11 cellular contexts compared by ENCODE assay signal in the genomic region with DNA sequence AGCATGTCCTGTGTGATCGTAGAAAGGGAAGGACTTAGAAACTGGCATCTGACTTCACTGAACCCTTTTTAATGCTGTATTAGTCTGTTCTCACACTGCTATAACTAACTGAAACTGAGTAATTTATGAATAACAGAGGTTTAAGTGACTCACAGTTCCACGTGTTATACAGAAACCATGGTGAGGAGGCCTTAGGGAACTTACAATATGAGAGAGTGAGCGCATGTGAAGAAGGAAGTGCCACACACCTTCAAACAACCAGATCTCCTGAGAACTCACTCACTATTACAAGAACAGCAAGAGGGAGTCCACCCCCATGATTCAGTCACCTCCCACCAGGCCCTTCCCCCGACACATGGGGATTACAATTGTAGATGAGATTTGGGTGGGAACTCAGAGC.
DNase-seq lines count a peak whose midpoint lies in the region; ATAC-seq, FAIRE-seq and TF ChIP-seq lines count a peak whose summit lies in the region.
"Had no signal": no experiment of that assay in that cellular context is flagged by ENCODE, and none has a peak within 500 bp of the region (broad histone marks: within the 10 kb centered on the region; RNA-seq: fewer than 3 reads in every experiment).

No MANE protein-coding gene starts in this region.

- H2BK12ac ChIP-seq in H1 (ENCODE audit: low read depth, low read length), result no peak overlapping the region

- no peaks in the 10 kb centered on the region for H3K36me3 Mint-ChIP-seq in endothelial cell (ENCODE audit: low read depth, unreplicated experiment)
- H3K36me3 Mint-ChIP-seq: brain, immature natural killer cell had no signal

- FAIRE-seq in H1 (lab: Jason Lieb, UNC), result no peak

- no peak overlapping the region for H2BK120ac ChIP-seq in H1 (replicated peaks; ENCODE audit: low read depth, low read length)

- TF ChIP-seq CTCF in H1 (IDR thresholded peaks at IDR 0.05; ENCODE audit: control extremely low read depth in 1 of 3, insufficient read depth in 1 of 3, low read depth in 1 of 3, low read length in 3 of 3), result no peak
- TF ChIP-seq CTCF in endothelial cell (IDR thresholded peaks at IDR 0.05; ENCODE audit: unreplicated experiment), result no peak

- ATAC-seq in GM18505 (IDR thresholded peaks at IDR 0.05; ENCODE audit: unreplicated experiment), result peak; percentile 92
- peak; percentile 93 for ATAC-seq in GM21526 (IDR thresholded peaks at IDR 0.05; ENCODE audit: low FRiP score, unreplicated experiment)
- ATAC-seq in HG03432 (IDR thresholded peaks at IDR 0.05; ENCODE audit: unreplicated experiment), result peak; percentile 98

- no peak for TF ChIP-seq EP300 in H1 (IDR thresholded peaks at IDR 0.05; ENCODE audit: borderline replicate concordance in 1 of 2, low read depth in 2 of 2, low read length in 2 of 2)

- no peak overlapping the region for H4K91ac ChIP-seq in H1 (replicated peaks; ENCODE audit: insufficient read length, low read length)

- H3K9me3 ChIP-seq in H1 (ENCODE audit: insufficient read depth in 2 of 2, low read depth in 1 of 2, low read length in 1 of 2), result peaks cover 0 to 3% of the 10 kb centered on the region in 2 experiments; a peak in 1 of 4 replicates
- no peaks in the 10 kb centered on the region for H3K9me3 ChIP-seq in MG63

- no peak overlapping the region for H3K27ac Mint-ChIP-seq in endothelial cell (ENCODE audit: unreplicated experiment)
- H3K27ac Mint-ChIP-seq: immature natural killer cell had no signal

- no peaks in the 10 kb centered on the region for H3K23me2 ChIP-seq in H1 (ENCODE audit: low read depth, low read length)

- peaks cover 0 to 5% (median 3%) of the 10 kb centered on the region in 4 experiments; a peak in 2 of 7 replicates for H3K4me1 ChIP-seq in H1 (replicated peaks in 1 of 4; ENCODE audit: control insufficient read depth in 3 of 4, insufficient read depth in 4 of 4, low read length in 3 of 4)

- H3K79me1 ChIP-seq in H1 (ENCODE audit: low read depth, low read length), result no peaks in the 10 kb centered on the region

- no peak overlapping the region for H3K56ac ChIP-seq in H1 (replicated peaks; ENCODE audit: insufficient read length, low read depth, low read length)

- DNase-seq in H1 (ENCODE audit: low read depth in 1 of 2, low spot score in 2 of 2) (no peak), MG63 (no peak), islet precursor cell (no peak), NCI-H446 treated with DMSO at 0.1 percent for 48 hours (lab: John Stamatoyannopoulos, UW) (no peak), endothelial cell (ENCODE audit: low spot score) (no peak)
- DNase-seq: DMS79, immature natural killer cell had no signal

- H2BK5ac ChIP-seq in H1 (ENCODE audit: low read depth, low read length), result no peak overlapping the region

- no peak overlapping the region for H3K4ac ChIP-seq in H1 (replicated peaks; ENCODE audit: insufficient read length, low read depth, low read length)

- H3K9ac ChIP-seq in H1 (replicated peaks in 1 of 4; ENCODE audit: extremely low read depth in 1 of 4, low read depth in 3 of 4, low read length in 3 of 4), result no peak overlapping the region

- 87% methylated on average over 4 of the region's 4 CpGs; no CpG with 5 or more reads in 1 of the 2 experiments for WGBS in H1 (ENCODE audit: extremely low coverage in 1 of 2, insufficient coverage in 1 of 2, insufficient read length in 1 of 2, insufficient replicate concordance in 2 of 2, low coverage in 1 of 2, low lambda C conversion rate in 2 of 2, missing lambda C conversion rate in 1 of 2), 2 experiments

- H2AK5ac ChIP-seq in H1 (ENCODE audit: low read depth, low read length), result no peak overlapping the region

- H4K20me1 ChIP-seq in H1 (replicated peaks in 1 of 2; ENCODE audit: control insufficient read depth in 1 of 2, insufficient read depth in 2 of 2, low read length in 2 of 2), result no peaks in the 10 kb centered on the region

- H3K27me3 Mint-ChIP-seq in endothelial cell (ENCODE audit: unreplicated experiment), result no peaks in the 10 kb centered on the region

- H4K8ac ChIP-seq in H1 (ENCODE audit: extremely low read depth, insufficient read depth, low read length), result no peak overlapping the region

- TF ChIP-seq RAD21 in H1 (IDR thresholded peaks at IDR 0.05 in 1 of 2, conservative IDR thresholded peaks at IDR 0.05 in 1 of 2; ENCODE audit: low read depth in 2 of 2, low read length in 2 of 2), result no peak

- no peak overlapping the region; the same call in 1 of the 2 replicates for H3K18ac ChIP-seq in H1 (ENCODE audit: extremely low read depth, low read length)

- H3K36me3 ChIP-seq in H1 (ENCODE audit: control insufficient read depth in 2 of 4, insufficient read depth in 4 of 4, low read length in 3 of 4) (no peaks in the 10 kb centered on the region; a peak in 1 of 8 replicates), MG63 (no peaks in the 10 kb centered on the region)

- no peaks in the 10 kb centered on the region for H3K9me3 Mint-ChIP-seq in endothelial cell (ENCODE audit: unreplicated experiment)

- H3K27ac ChIP-seq in H1 (ENCODE audit: low read depth, low read length), result no peak overlapping the region

- H3K4me2 ChIP-seq in H1 (ENCODE audit: insufficient read depth in 1 of 2, low read depth in 2 of 2, low read length in 2 of 2), result no peak overlapping the region

- peaks cover 3% of the 10 kb centered on the region for H3K4me1 Mint-ChIP-seq in endothelial cell (ENCODE audit: unreplicated experiment)
- H3K4me1 Mint-ChIP-seq: immature natural killer cell had no signal

- H3K4me3 ChIP-seq in H1 (ENCODE audit: extremely low read depth in 1 of 4, insufficient read depth in 2 of 4, low read depth in 3 of 4, low read length in 4 of 4) (no peak overlapping the region), MG63 (no peak overlapping the region)

- H3K23ac ChIP-seq in H1 (ENCODE audit: insufficient read length), result no peak overlapping the region

- POLR2A ChIA-PET in H1 (lab: Charles Lee; ENCODE audit: partially characterized antibody), result no interaction called here

- CTCF ChIA-PET in H1 (lab: Charles Lee; ENCODE audit: partially characterized antibody), result interaction anchor here (1.0 kb wide), 1 partner anchor 222 kb away, joined by 3 read pairs; no protein-coding TSS in a partner anchor

- no peak overlapping the region for H4K5ac ChIP-seq in H1 (ENCODE audit: insufficient read length, low read depth, low read length)

- H3K79me2 ChIP-seq in H1 (ENCODE audit: control insufficient read depth in 1 of 2, insufficient read depth in 2 of 2, low read length in 2 of 2), result no peaks in the 10 kb centered on the region

- no peak overlapping the region for H3K14ac ChIP-seq in H1 (ENCODE audit: insufficient read length)

- no peak overlapping the region for H3K4me3 Mint-ChIP-seq in endothelial cell (ENCODE audit: unreplicated experiment)
- H3K4me3 Mint-ChIP-seq: brain, immature natural killer cell had no signal

- H2BK15ac ChIP-seq in H1 (ENCODE audit: low read length), result no peak overlapping the region

- H2BK20ac ChIP-seq in H1 (ENCODE audit: low read length), result no peak overlapping the region

- H2AFZ ChIP-seq in H1 (ENCODE audit: low read length), result 0 out of 2 replicates have a peak overlapping the region, but pooled peaks have one; percentile 79

- H3K27me3 ChIP-seq in H1 (replicated peaks in 1 of 4; ENCODE audit: control insufficient read depth in 3 of 4, extremely low read depth in 1 of 4, insufficient read depth in 3 of 4, low read length in 3 of 4) (no peaks in the 10 kb centered on the region), MG63 (no peaks in the 10 kb centered on the region)

- TF ChIP-seq POLR2A in GM18505 (IDR thresholded peaks at IDR 0.05; ENCODE audit: borderline replicate concordance, extremely low read depth, insufficient read depth, insufficient read length) (no peak), H1 (IDR thresholded peaks at IDR 0.05; ENCODE audit: control extremely low read depth in 1 of 2, low read depth in 2 of 2, low read length in 2 of 2) (no peak)

TF ChIP-seq in H1, 55 proteins besides CTCF, POLR2A, EP300 and RAD21:
- TF ChIP-seq POLR2AphosphoS5 (IDR thresholded peaks at IDR 0.05; ENCODE audit: low read depth, low read length) (no peak), CHD2 (IDR thresholded peaks at IDR 0.05; ENCODE audit: low read length) (no peak), KDM1A (IDR thresholded peaks at IDR 0.05; ENCODE audit: borderline replicate concordance, low read length) (no peak), SP4 (IDR thresholded peaks at IDR 0.05; ENCODE audit: low read length) (no peak), SP1 (IDR thresholded peaks at IDR 0.05; ENCODE audit: low read depth, low read length) (no peak), KDM4A (IDR thresholded peaks at IDR 0.05; ENCODE audit: low read depth, low read length, severe bottlenecking) (no peak)
